ENCODE assay signal across 10 cellular contexts in genomic region chr9:135797507-135798302, GRCh38.
DNase-seq lines count a peak whose midpoint lies in the region; ATAC-seq and TF ChIP-seq lines count a peak whose summit lies in the region.
"Had no signal": no experiment of that assay in that cellular context is flagged by ENCODE, and none has a peak within 500 bp of the region (broad histone marks: within the 10 kb centered on the region; RNA-seq: fewer than 3 reads in every experiment).

No MANE protein-coding gene starts in this region.

- DNase-seq in DMS153 treated with DMSO at 0.1 percent for 48 hours (lab: John Stamatoyannopoulos, UW; ENCODE audit: unreplicated experiment) (peak; percentile 17), HT-29 (ENCODE audit: low spot score) (peak; percentile 50), T-helper 17 cell (no peak), epithelial cell of esophagus (ENCODE audit: low read depth) (peak; percentile 17)

- H3K27me3 Mint-ChIP-seq in T-helper 17 cell: no peaks in the 10 kb centered on the region
- no peaks in the 10 kb centered on the region for H3K27me3 Mint-ChIP-seq in nephron (ENCODE audit: low read depth)

- H3K4me3 ChIP-seq in epithelial cell of esophagus (ENCODE audit: low read length): no peak overlapping the region
- H3K4me3 ChIP-seq: ovary had no signal

- peak overlapping the region; percentile 47 for H3K27ac Mint-ChIP-seq in T-helper 17 cell
- no peak overlapping the region for H3K27ac Mint-ChIP-seq in nephron
- H3K27ac Mint-ChIP-seq: T-cell had no signal

- H3K4me1 Mint-ChIP-seq in T-helper 17 cell: peaks cover 14% of the 10 kb centered on the region
- no peaks in the 10 kb centered on the region for H3K4me1 Mint-ChIP-seq in nephron
- H3K4me1 Mint-ChIP-seq: T-cell had no signal

- no peaks in the 10 kb centered on the region for H3K9me3 ChIP-seq in T-helper 17 cell (ENCODE audit: control insufficient read depth, low read length, poor library complexity, severe bottlenecking)
- H3K9me3 ChIP-seq: ovary had no signal

- H3K4me3 Mint-ChIP-seq in T-helper 17 cell (no peak overlapping the region), nephron (no peak overlapping the region)
- H3K4me3 Mint-ChIP-seq: T-cell had no signal

- TF ChIP-seq CTCF in epithelial cell of esophagus (IDR thresholded peaks at IDR 0.05; ENCODE audit: insufficient read depth, low read depth, low read length, missing control alignments) (peak; percentile 63), nephron (IDR thresholded peaks at IDR 0.05; ENCODE audit: unreplicated experiment in 3 of 3) (peak; percentile 30 to 51 (median 32))

- ATAC-seq in T-helper 17 cell (no peak), GM19463 (IDR thresholded peaks at IDR 0.05; ENCODE audit: unreplicated experiment) (no peak), HG02759 (IDR thresholded peaks at IDR 0.05; ENCODE audit: unreplicated experiment) (no peak), GM19452 (IDR thresholded peaks at IDR 0.05; ENCODE audit: unreplicated experiment) (no peak)
- ATAC-seq: T-cell had no signal

- H3K36me3 Mint-ChIP-seq in T-helper 17 cell (ENCODE audit: low read depth) (no peaks in the 10 kb centered on the region), nephron (ENCODE audit: low read depth) (no peaks in the 10 kb centered on the region)
- H3K36me3 Mint-ChIP-seq: T-cell had no signal

- no peaks in the 10 kb centered on the region for H3K9me3 Mint-ChIP-seq in nephron
- H3K9me3 Mint-ChIP-seq: T-cell had no signal

Comparison
In these comparisons a context has a peak if more than half of its experiments do, and no peak if none do; other contexts are left out.
1. DNase-seq: peak in DMS153 treated with DMSO at 0.1 percent for 48 hours (single experiment), HT-29 (single experiment) and epithelial cell of esophagus (single experiment); none in T-helper 17 cell (0 of 3).